In genomic region chr2:12895017-12895416, GRCh38 we compare ENCODE assay signal across 23 cellular contexts.
"Had no signal": no experiment of that assay in that cellular context is flagged by ENCODE, and none has a peak within 500 bp of the region (broad histone marks: within the 10 kb centered on the region; RNA-seq: fewer than 3 reads in every experiment).

No MANE protein-coding gene starts in this region.

- H3K36me3 ChIP-seq: adrenal gland, Peyer's patch had no signal

- H3K27ac ChIP-seq: Peyer's patch, RWPE1 had no signal

- DNase-seq: activated CD4-positive, alpha-beta T cell treated with anti-CD3 and anti-CD28 coated beads, Interleukin-2, amount 10 ng/mL, durations not matched to agents 7 days and 5 days; activated CD4-positive, CD25-positive, alpha-beta regulatory T cell; activated CD8-positive, alpha-beta memory T cell treated with anti-CD3 and anti-CD28 coated beads, Interleukin-2, amount 50 U/mL, for 48 hours; activated CD8-positive, alpha-beta T cell treated with anti-CD3 and anti-CD28 coated beads for 36 hours; activated naive CD4-positive, alpha-beta T cell treated with anti-CD3 and anti-CD28 coated beads, Interleukin-2, amount 50 U/mL, for 16 hours; activated naive CD8-positive, alpha-beta T cell treated with anti-CD3 and anti-CD28 coated beads, Interleukin-2, amount 10 ng/mL, durations not matched to agents 7 days and 5 days; activated T-cell treated with anti-CD3 and anti-CD28 coated beads, Interleukin-2, amount 50 U/mL, for 1 hour; adrenal gland; anterior cingulate cortex; cerebellar nuclear complex; Kasumi-1; NCI-H1048; NCI-H1417 treated with DMSO at 0.1 percent for 48 hours; NCI-H1694; NCI-H2029; NCI-H524; Peyer's patch; Right ventricle myocardium superior; T-cell; T-helper 2 cell; T1000 had no signal

- H3K4me3 ChIP-seq: adrenal gland, K562, Peyer's patch had no signal

- H3K9me3 ChIP-seq: adrenal gland had no signal

- H3K27me3 Mint-ChIP-seq: activated CD4-positive, alpha-beta T cell treated with anti-CD3 and anti-CD28 coated beads, Interleukin-2, amount 10 ng/mL, durations not matched to agents 7 days and 5 days; activated CD8-positive, alpha-beta T cell treated with anti-CD3 and anti-CD28 coated beads for 36 hours; T-cell had no signal

- H3K27ac Mint-ChIP-seq: activated CD4-positive, alpha-beta T cell treated with anti-CD3 and anti-CD28 coated beads, Interleukin-2, amount 10 ng/mL, durations not matched to agents 7 days and 5 days; activated CD8-positive, alpha-beta T cell treated with anti-CD3 and anti-CD28 coated beads for 36 hours; activated naive CD8-positive, alpha-beta T cell treated with anti-CD3 and anti-CD28 coated beads, Interleukin-2, amount 10 ng/mL, durations not matched to agents 7 days and 5 days had no signal

- H3K4me3 Mint-ChIP-seq: activated CD4-positive, alpha-beta T cell treated with anti-CD3 and anti-CD28 coated beads, Interleukin-2, amount 10 ng/mL, durations not matched to agents 7 days and 5 days; activated CD8-positive, alpha-beta T cell treated with anti-CD3 and anti-CD28 coated beads for 36 hours; activated naive CD8-positive, alpha-beta T cell treated with anti-CD3 and anti-CD28 coated beads, Interleukin-2, amount 10 ng/mL, durations not matched to agents 7 days and 5 days; T-cell had no signal

- ATAC-seq: activated CD8-positive, alpha-beta T cell treated with anti-CD3 and anti-CD28 coated beads for 36 hours; K562; T-cell had no signal

- H3K4me1 ChIP-seq: adrenal gland had no signal
